In the genomic region with DNA sequence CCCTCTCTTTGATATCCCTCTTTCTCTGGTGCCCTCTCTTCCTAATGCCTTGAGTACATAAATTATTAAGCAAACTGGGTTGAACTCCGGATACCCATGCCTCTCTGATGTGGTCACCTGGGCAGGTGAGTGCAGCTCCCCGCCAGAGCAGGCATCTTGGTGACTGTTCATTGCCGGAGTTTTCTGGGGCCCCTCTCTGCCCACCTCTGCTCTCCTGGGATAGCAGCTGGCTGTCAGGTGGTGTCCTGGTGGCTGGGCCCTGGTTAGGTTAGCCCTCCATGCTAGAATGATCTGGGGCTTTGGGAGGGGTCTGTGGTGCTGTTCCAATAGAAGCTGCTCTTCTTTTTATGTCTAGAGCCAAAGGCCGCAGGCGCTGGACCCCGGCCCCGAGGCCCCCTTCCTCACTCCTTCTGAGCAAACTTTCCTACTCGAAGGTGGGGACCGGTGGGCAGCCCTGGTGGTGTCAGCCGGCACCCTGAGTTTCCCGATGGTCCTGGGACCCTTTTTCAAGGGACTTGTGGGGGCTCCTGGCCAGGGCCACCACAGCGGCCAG, we compare ENCODE assay signal across 1 cellular context.
TF ChIP-seq lines count a peak whose summit lies in the region.

No MANE protein-coding gene starts in this region.

TF ChIP-seq in WTC11, 78 proteins besides CTCF, POLR2A, EP300 and RAD21:
- TF ChIP-seq FOXK1 (CRISPR knock-in tag; IDR thresholded peaks at IDR 0.05) (no peak), ZNF121 (CRISPR knock-in tag; IDR thresholded peaks at IDR 0.05) (no peak)
- TF ChIP-seq, protein P1, sequence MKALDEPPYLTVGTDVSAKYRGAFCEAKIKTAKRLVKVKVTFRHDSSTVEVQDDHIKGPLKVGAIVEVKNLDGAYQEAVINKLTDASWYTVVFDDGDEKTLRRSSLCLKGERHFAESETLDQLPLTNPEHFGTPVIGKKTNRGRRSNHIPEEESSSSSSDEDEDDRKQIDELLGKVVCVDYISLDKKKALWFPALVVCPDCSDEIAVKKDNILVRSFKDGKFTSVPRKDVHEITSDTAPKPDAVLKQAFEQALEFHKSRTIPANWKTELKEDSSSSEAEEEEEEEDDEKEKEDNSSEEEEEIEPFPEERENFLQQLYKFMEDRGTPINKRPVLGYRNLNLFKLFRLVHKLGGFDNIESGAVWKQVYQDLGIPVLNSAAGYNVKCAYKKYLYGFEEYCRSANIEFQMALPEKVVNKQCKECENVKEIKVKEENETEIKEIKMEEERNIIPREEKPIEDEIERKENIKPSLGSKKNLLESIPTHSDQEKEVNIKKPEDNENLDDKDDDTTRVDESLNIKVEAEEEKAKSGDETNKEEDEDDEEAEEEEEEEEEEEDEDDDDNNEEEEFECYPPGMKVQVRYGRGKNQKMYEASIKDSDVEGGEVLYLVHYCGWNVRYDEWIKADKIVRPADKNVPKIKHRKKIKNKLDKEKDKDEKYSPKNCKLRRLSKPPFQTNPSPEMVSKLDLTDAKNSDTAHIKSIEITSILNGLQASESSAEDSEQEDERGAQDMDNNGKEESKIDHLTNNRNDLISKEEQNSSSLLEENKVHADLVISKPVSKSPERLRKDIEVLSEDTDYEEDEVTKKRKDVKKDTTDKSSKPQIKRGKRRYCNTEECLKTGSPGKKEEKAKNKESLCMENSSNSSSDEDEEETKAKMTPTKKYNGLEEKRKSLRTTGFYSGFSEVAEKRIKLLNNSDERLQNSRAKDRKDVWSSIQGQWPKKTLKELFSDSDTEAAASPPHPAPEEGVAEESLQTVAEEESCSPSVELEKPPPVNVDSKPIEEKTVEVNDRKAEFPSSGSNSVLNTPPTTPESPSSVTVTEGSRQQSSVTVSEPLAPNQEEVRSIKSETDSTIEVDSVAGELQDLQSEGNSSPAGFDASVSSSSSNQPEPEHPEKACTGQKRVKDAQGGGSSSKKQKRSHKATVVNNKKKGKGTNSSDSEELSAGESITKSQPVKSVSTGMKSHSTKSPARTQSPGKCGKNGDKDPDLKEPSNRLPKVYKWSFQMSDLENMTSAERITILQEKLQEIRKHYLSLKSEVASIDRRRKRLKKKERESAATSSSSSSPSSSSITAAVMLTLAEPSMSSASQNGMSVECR (CRISPR knock-in tag; IDR thresholded peaks at IDR 0.05; ENCODE audit: borderline replicate concordance): no peak
- TF ChIP-seq, protein P2, sequence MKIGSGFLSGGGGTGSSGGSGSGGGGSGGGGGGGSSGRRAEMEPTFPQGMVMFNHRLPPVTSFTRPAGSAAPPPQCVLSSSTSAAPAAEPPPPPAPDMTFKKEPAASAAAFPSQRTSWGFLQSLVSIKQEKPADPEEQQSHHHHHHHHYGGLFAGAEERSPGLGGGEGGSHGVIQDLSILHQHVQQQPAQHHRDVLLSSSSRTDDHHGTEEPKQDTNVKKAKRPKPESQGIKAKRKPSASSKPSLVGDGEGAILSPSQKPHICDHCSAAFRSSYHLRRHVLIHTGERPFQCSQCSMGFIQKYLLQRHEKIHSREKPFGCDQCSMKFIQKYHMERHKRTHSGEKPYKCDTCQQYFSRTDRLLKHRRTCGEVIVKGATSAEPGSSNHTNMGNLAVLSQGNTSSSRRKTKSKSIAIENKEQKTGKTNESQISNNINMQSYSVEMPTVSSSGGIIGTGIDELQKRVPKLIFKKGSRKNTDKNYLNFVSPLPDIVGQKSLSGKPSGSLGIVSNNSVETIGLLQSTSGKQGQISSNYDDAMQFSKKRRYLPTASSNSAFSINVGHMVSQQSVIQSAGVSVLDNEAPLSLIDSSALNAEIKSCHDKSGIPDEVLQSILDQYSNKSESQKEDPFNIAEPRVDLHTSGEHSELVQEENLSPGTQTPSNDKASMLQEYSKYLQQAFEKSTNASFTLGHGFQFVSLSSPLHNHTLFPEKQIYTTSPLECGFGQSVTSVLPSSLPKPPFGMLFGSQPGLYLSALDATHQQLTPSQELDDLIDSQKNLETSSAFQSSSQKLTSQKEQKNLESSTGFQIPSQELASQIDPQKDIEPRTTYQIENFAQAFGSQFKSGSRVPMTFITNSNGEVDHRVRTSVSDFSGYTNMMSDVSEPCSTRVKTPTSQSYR (CRISPR knock-in tag; IDR thresholded peaks at IDR 0.05): no peak
- TF ChIP-seq, protein P3, sequence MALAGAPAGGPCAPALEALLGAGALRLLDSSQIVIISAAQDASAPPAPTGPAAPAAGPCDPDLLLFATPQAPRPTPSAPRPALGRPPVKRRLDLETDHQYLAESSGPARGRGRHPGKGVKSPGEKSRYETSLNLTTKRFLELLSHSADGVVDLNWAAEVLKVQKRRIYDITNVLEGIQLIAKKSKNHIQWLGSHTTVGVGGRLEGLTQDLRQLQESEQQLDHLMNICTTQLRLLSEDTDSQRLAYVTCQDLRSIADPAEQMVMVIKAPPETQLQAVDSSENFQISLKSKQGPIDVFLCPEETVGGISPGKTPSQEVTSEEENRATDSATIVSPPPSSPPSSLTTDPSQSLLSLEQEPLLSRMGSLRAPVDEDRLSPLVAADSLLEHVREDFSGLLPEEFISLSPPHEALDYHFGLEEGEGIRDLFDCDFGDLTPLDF (CRISPR knock-in tag; IDR thresholded peaks at IDR 0.05): no peak
